ENCODE assay signal across 16 cellular contexts in the genomic region with DNA sequence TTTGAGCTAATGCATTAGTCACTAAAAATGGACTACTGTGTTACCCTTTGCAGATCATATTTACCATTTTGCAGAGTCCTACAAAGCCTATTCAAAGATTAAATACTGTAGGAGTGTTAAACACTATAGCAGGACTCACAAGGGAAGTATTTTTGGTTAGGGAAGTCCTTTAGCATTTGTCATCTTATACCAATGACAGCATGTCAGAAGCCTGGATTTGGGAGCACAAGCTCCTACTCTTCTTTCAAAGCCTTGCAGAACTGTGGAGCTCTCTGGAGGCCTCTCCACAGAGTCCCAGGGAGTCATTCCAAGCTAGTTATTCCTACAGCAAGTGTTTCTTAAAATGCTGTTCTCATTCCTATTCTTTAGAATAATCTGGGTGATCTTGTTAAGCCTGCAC.
"Had no signal": no experiment of that assay in that cellular context is flagged by ENCODE, and none has a peak within 500 bp of the region (broad histone marks: within the 10 kb centered on the region; RNA-seq: fewer than 3 reads in every experiment).

No MANE protein-coding gene starts in this region.

- H3K4me3 ChIP-seq: coronary artery, dorsolateral prefrontal cortex, gastrocnemius medialis, heart right ventricle, mucosa of descending colon, pancreas, tibial nerve had no signal

- H3K4me1 ChIP-seq: gastrocnemius medialis, heart right ventricle, pancreas had no signal

- H3K27ac ChIP-seq: coronary artery, gastrocnemius medialis, heart right ventricle, pancreas, tibial nerve had no signal

- H3K9me3 ChIP-seq: gastrocnemius medialis, heart right ventricle, mucosa of descending colon, pancreas, tibial nerve had no signal

- H3K27me3 ChIP-seq: dorsolateral prefrontal cortex, gastrocnemius medialis, heart right ventricle, pancreas, tibial nerve had no signal

- DNase-seq: dorsolateral prefrontal cortex; effector CD8-positive, alpha-beta T cell; gastrocnemius medialis; heart right ventricle; hypothalamus; mammary epithelial cell; mucosa of descending colon; natural killer cell; occipital lobe; pancreas; right cardiac atrium; stimulated activated CD4-positive, alpha-beta T cell treated with anti-CD3 and anti-CD28 coated beads, Interleukin-4, amount 100 ng/mL, for 1 hour; stimulated activated CD8-positive, alpha-beta memory T cell treated with anti-CD3 and anti-CD28 coated beads, Interleukin-4, amount 100 ng/mL, for 48 hours; stimulated activated naive CD8-positive, alpha-beta T cell treated with anti-CD3 and anti-CD28 coated beads, Interleukin-15, Interleukin-2, amounts not matched to agents 100 U/mL and 50 U/mL, for 24 hours had no signal

- H3K36me3 ChIP-seq: gastrocnemius medialis, heart right ventricle, pancreas, tibial nerve had no signal
